13 cellular contexts compared by ENCODE assay signal in genomic region chr14:30869525-30870150, GRCh38.
"Had no signal": no experiment of that assay in that cellular context is flagged by ENCODE, and none has a peak within 500 bp of the region (broad histone marks: within the 10 kb centered on the region; RNA-seq: fewer than 3 reads in every experiment).

No MANE protein-coding gene starts in this region.

- H3K27ac ChIP-seq: coronary artery, hepatocyte had no signal

- H3K4me3 ChIP-seq: coronary artery, hepatocyte, smooth muscle cell had no signal

- DNase-seq: effector CD8-positive, alpha-beta T cell; foreskin melanocyte; kidney; left cardiac atrium; mesendoderm; naive thymus-derived CD8-positive, alpha-beta T cell; right cardiac atrium; stimulated activated CD4-positive, alpha-beta T cell treated with anti-CD3 and anti-CD28 coated beads, Interleukin-2, amount 100 ng/mL, for 48 hours; stimulated activated naive CD4-positive, alpha-beta T cell treated with Interleukin-2 at 50 U/mL for 16 hours; trophoblast cell had no signal
